16 cellular contexts compared by ENCODE assay signal in genomic region chr17:9195961-9196668, GRCh38.
DNase-seq lines count a peak whose midpoint lies in the region; ATAC-seq, FAIRE-seq and TF ChIP-seq lines count a peak whose summit lies in the region.
"Had no signal": no experiment of that assay in that cellular context is flagged by ENCODE, and none has a peak within 500 bp of the region (broad histone marks: within the 10 kb centered on the region; RNA-seq: fewer than 3 reads in every experiment).

No MANE protein-coding gene starts in this region.

- H3K27me3 ChIP-seq in HUES48 (ENCODE audit: control insufficient read depth, insufficient read depth, low read length), result no peaks in the 10 kb centered on the region
- H3K27me3 ChIP-seq in HepG2 (ENCODE audit: control insufficient read depth in 1 of 2, insufficient read depth in 2 of 2, low read length in 2 of 2), result peaks cover 5 to 46% of the 10 kb centered on the region in 2 experiments; a peak in 4 of 5 replicates
- H3K27me3 ChIP-seq: brain microvascular endothelial cell, uterus had no signal

- H3K79me2 ChIP-seq in HepG2 (ENCODE audit: insufficient read depth, low read length), result no peaks in the 10 kb centered on the region

- DNase-seq in A549 (ENCODE audit: low read depth in 1 of 2, low spot score in 1 of 2), result no peak
- peak; percentile 20 for DNase-seq in SK-N-DZ (ENCODE audit: low spot score)
- DNase-seq in HepG2 (ENCODE audit: low spot score), result no peak
- DNase-seq in NK-92 (lab: John Stamatoyannopoulos, UW; ENCODE audit: unreplicated experiment), result no peak
- DNase-seq in glomerular visceral epithelial cell (ENCODE audit: extremely low spot score), result no peak
- DNase-seq: activated CD4-positive, alpha-beta T cell treated with anti-CD3 and anti-CD28 coated beads, Interleukin-2, amount 50 U/mL, for 4 hours; brain microvascular endothelial cell; mesenchymal stem cell; NCI-H1105 treated with DMSO at 0.1 percent for 48 hours; T-helper 1 cell; uterus had no signal

- peak; percentile 34 to 41; a peak in 3 of 6 replicates for ATAC-seq in A549
- ATAC-seq in HepG2, result peak; percentile 71
- no peak for ATAC-seq in GM21717 (IDR thresholded peaks at IDR 0.05; ENCODE audit: unreplicated experiment)
- ATAC-seq in HG02884 (IDR thresholded peaks at IDR 0.05; ENCODE audit: unreplicated experiment), result no peak

- TF ChIP-seq EP300 in A549 (IDR thresholded peaks at IDR 0.05), result no peak
- no peak for TF ChIP-seq EP300 in HepG2 (IDR thresholded peaks at IDR 0.05; ENCODE audit: low read depth in 2 of 2, low read length in 2 of 2)
- no peak for TF ChIP-seq EP300 in HepG2 (CRISPR knock-in tag; IDR thresholded peaks at IDR 0.05; ENCODE audit: borderline replicate concordance)

- H3K4me3 ChIP-seq in A549 (no peak overlapping the region), HUES48 (ENCODE audit: low read depth, low read length) (no peak overlapping the region), HepG2 (replicated peaks in 1 of 3; ENCODE audit: insufficient read depth in 1 of 3, low read depth in 2 of 3, low read length in 3 of 3) (no peak overlapping the region)
- H3K4me3 ChIP-seq: HAP-1, uterus had no signal

- no peaks in the 10 kb centered on the region for H4K20me1 ChIP-seq in HepG2 (ENCODE audit: insufficient read depth, low read length)

- H3K27ac ChIP-seq in A549 (no peak overlapping the region), HUES48 (ENCODE audit: low read depth, low read length) (peak overlapping the region; percentile 17), HepG2 (ENCODE audit: extremely low read length, insufficient read depth, low read length) (no peak overlapping the region)
- H3K27ac ChIP-seq: brain microvascular endothelial cell, uterus had no signal

- TF ChIP-seq CTCF in A549 (IDR thresholded peaks at IDR 0.05) (no peak), HepG2 (CRISPR knock-in tag; IDR thresholded peaks at IDR 0.05) (no peak)

- no peaks in the 10 kb centered on the region for H3K4me1 ChIP-seq in A549
- H3K4me1 ChIP-seq in HUES48 (ENCODE audit: control insufficient read depth, insufficient read depth, low read length), result peaks cover 5% of the 10 kb centered on the region
- no peaks in the 10 kb centered on the region for H3K4me1 ChIP-seq in HepG2 (ENCODE audit: insufficient read depth, low read length)
- H3K4me1 ChIP-seq: HAP-1, uterus had no signal

- no peak overlapping the region for H3K9ac ChIP-seq in HUES48 (ENCODE audit: low read depth, low read length)
- H3K9ac ChIP-seq in HepG2 (ENCODE audit: insufficient read depth, low read depth, low read length), result no peak overlapping the region

- in situ Hi-C loops in HepG2 (cut with HindIII; ENCODE audit: extremely low pct_ligation_motif_present, low pct_unique_long_range_greater_than_20kb), result no loop called here

- POLR2A ChIA-PET in A549 (lab: Yijun Ruan, JAX) (no interaction called here), HepG2 (lab: Yijun Ruan, JAX) (no interaction called here)

- TF ChIP-seq POLR2A in A549 (IDR thresholded peaks at IDR 0.05; ENCODE audit: low read length) (no peak), HepG2 (IDR thresholded peaks at IDR 0.05; ENCODE audit: insufficient read depth in 1 of 2, low read depth in 2 of 2, low read length in 2 of 2) (no peak)

- TF ChIP-seq RAD21 in A549 (conservative IDR thresholded peaks at IDR 0.05 in 1 of 2, IDR thresholded peaks at IDR 0.05 in 1 of 2), result no peak
- TF ChIP-seq RAD21 in HepG2 (CRISPR knock-in tag; IDR thresholded peaks at IDR 0.05), result no peak

- no peak for FAIRE-seq in A549 (lab: Jason Lieb, UNC)
- no peak for FAIRE-seq in HepG2 (lab: Jason Lieb, UNC)
- FAIRE-seq: endometrium had no signal

- H3K9me3 ChIP-seq in A549 (0 out of 3 replicates have a peak, but pooled peaks cover 2% of the 10 kb centered on the region), HUES48 (ENCODE audit: control insufficient read depth, insufficient read depth, low read length) (no peaks in the 10 kb centered on the region), HepG2 (ENCODE audit: low read length) (no peaks in the 10 kb centered on the region)
- H3K9me3 ChIP-seq: HAP-1, uterus had no signal

- no TSS peak for BruUV-seq in HepG2 (replicated peaks; lab: Mats Ljungman, UMichigan)

- WGBS in A549 (ENCODE audit: missing lambda C conversion rate), result 40% methylated on average over 10 of the region's 10 CpGs
- WGBS in HepG2 (ENCODE audit: low lambda C conversion rate), result 11% methylated on average over 9 of the region's 10 CpGs

- H3K4me2 ChIP-seq in A549 (no peak overlapping the region), HepG2 (ENCODE audit: low read depth, low read length) (no peak overlapping the region)

- intact Hi-C loops in HepG2 (cut with micrococcal nuclease; ENCODE audit: unreplicated experiment), result no loop called here

- CTCF ChIA-PET in A549 (lab: Yijun Ruan, JAX) (interaction anchor here (1.0 kb wide), 1 partner anchor 372 kb away, joined by 3 read pairs; no protein-coding TSS in a partner anchor), HepG2 (lab: Yijun Ruan, JAX; ENCODE audit: low intra/inter-chr PET ratio, low total read pairs) (no interaction called here)

- no peak overlapping the region for H2AFZ ChIP-seq in HepG2 (ENCODE audit: low read length)

- H3K36me3 ChIP-seq in HUES48 (ENCODE audit: control insufficient read depth, insufficient read depth, low read length) (no peaks in the 10 kb centered on the region), HepG2 (replicated peaks in 1 of 2; ENCODE audit: control insufficient read depth in 1 of 2, insufficient read depth in 2 of 2, low read length in 2 of 2) (no peaks in the 10 kb centered on the region)
- H3K36me3 ChIP-seq: brain microvascular endothelial cell, HAP-1, uterus had no signal

TF ChIP-seq in A549, 52 proteins besides CTCF, POLR2A, EP300 and RAD21:
- TF ChIP-seq FOXS1 (CRISPR knock-in tag; IDR thresholded peaks at IDR 0.05), result no peak
- no peak for TF ChIP-seq MYC (IDR thresholded peaks at IDR 0.05; ENCODE audit: borderline replicate concordance, low read length)
- no peak for TF ChIP-seq BCL3 (IDR thresholded peaks at IDR 0.05)
- no peak for TF ChIP-seq CHD4 (IDR thresholded peaks at IDR 0.05; ENCODE audit: borderline replicate concordance)
- TF ChIP-seq SREBF2 (IDR thresholded peaks at IDR 0.05), result no peak
- no peak for TF ChIP-seq PHF8 (IDR thresholded peaks at IDR 0.05; ENCODE audit: borderline replicate concordance, low read depth)
- TF ChIP-seq RFX5 (IDR thresholded peaks at IDR 0.05), result no peak

TF ChIP-seq in HepG2, 621 proteins besides CTCF, POLR2A, EP300 and RAD21 (continues in another document):
- TF ChIP-seq ZNF652 (CRISPR knock-in tag; IDR thresholded peaks at IDR 0.05; ENCODE audit: borderline replicate concordance, low read depth) (no peak), GPBP1L1 (CRISPR knock-in tag; IDR thresholded peaks at IDR 0.05) (no peak), ATF2 (CRISPR knock-in tag; IDR thresholded peaks at IDR 0.05) (no peak), ZSCAN5A (CRISPR knock-in tag; IDR thresholded peaks at IDR 0.05; ENCODE audit: borderline replicate concordance) (no peak), CAMTA2 (CRISPR knock-in tag; IDR thresholded peaks at IDR 0.05; ENCODE audit: borderline replicate concordance) (no peak), PHF21A (CRISPR knock-in tag; IDR thresholded peaks at IDR 0.05) (no peak)

Comparison
In these comparisons a context has a peak if more than half of its experiments do, and no peak if none do; other contexts are left out.
1. ATAC-seq: peak in A549 (2 of 2) and HepG2 (single experiment); none in GM21717 (single experiment) and HG02884 (single experiment).